ENCODE assay signal across 9 cellular contexts in the genomic region with DNA sequence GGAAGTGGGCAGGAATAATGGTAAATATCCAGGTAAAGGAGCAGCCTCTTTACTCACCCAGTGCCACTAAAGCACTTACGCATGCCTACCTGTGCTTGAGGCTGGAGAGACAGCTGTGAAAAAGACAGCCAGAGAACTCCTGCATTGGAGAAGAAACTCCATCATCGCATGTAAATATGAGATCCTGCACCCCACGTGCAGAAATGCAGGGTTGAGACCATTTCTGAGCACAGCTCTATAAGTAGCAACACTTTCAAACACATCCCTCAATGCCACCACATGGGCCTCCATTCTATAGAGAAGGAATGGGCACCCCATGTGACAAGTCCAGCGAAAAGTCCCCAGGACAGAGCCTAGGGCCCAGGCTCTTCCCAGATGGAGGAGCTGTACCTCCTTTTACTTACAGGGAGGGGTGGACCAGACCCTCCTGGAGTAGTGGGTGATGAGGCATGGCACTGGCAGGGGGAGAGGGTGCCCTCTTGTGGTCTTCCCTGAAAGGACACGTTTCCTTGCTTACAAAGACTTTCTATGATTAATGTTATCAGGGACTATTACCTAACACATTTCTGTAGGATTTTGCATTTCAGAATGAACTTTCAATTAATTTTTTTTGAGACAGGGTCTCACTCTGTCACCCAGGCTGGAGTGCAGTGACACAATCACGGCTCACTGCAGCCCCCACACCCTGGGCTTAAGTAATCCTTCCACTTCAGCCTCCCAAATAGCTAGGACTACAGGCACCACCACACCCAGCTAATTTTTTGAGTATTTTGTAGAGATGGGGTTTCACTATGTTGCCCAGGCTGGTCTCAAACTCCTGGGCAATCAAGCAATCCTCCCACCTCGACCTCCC. TPM values are rescaled to one million over a fixed set of nuclear protein-coding genes. Genes with fewer than 3 reads are reported as not detected.
DNase-seq lines count a peak whose midpoint lies in the region; ATAC-seq and TF ChIP-seq lines count a peak whose summit lies in the region.
"Had no signal": no experiment of that assay in that cellular context is flagged by ENCODE, and none has a peak within 500 bp of the region (broad histone marks: within the 10 kb centered on the region; RNA-seq: fewer than 3 reads in every experiment).

No MANE protein-coding gene starts in this region.

- TF ChIP-seq EP300 in gastroesophageal sphincter (IDR thresholded peaks at IDR 0.05) = no peak

- POLR2A ChIA-PET in RWPE1 (lab: Yijun Ruan, JAX; ENCODE audit: low non-redundant PET) = no interaction called here

- CTCF ChIA-PET in RWPE1 (lab: Yijun Ruan, JAX) = interaction anchor here (0.5 to 2.3 kb wide), 30 partner anchors 11 to 1087 kb away, joined by 3 to 22 read pairs (median 3); a partner anchor contains a TSS

- H3K4me1 ChIP-seq in gastroesophageal sphincter = peaks cover 0 to 60% (median 10%) of the 10 kb centered on the region in 3 donors

- ATAC-seq in gastroesophageal sphincter (peak; percentile 3), GM18502 (IDR thresholded peaks at IDR 0.05; ENCODE audit: poor library complexity, unreplicated experiment) (no peak)

- H3K36me3 ChIP-seq in gastroesophageal sphincter = peaks cover 0 to 14% of the 10 kb centered on the region in 2 donors

- TF ChIP-seq CTCF in HL-60 (IDR thresholded peaks at IDR 0.05; ENCODE audit: insufficient read depth, low read length) (peak; percentile 64), RWPE1 (conservative IDR thresholded peaks at IDR 0.05; ENCODE audit: low read depth) (peak; percentile 94), gastroesophageal sphincter (IDR thresholded peaks at IDR 0.05) (peak; percentile 54 to 83 (median 78))

- TF ChIP-seq POLR2A in gastroesophageal sphincter (IDR thresholded peaks at IDR 0.05) = peak; percentile 27 to 35

- H3K4me3 Mint-ChIP-seq in activated T-helper 2 cell treated with anti-CD3 and anti-CD28 coated beads, Interferon-gamma antibody, Interleukin-2, Interleukin-4, amounts not matched to agents 10 μg/mL and 5 μg/mL and 100 μg/mL, durations not matched to agents 14 hours and 24 hours and 36 hours (ENCODE audit: low read depth) = no peak overlapping the region

- no peaks in the 10 kb centered on the region for H3K36me3 Mint-ChIP-seq in activated T-helper 2 cell treated with anti-CD3 and anti-CD28 coated beads, Interferon-gamma antibody, Interleukin-2, Interleukin-4, amounts not matched to agents 10 μg/mL and 5 μg/mL and 100 μg/mL, durations not matched to agents 14 hours and 24 hours and 36 hours (ENCODE audit: low read depth)

- H3K4me1 Mint-ChIP-seq in activated T-helper 2 cell treated with anti-CD3 and anti-CD28 coated beads, Interferon-gamma antibody, Interleukin-2, Interleukin-4, amounts not matched to agents 10 μg/mL and 5 μg/mL and 100 μg/mL, durations not matched to agents 14 hours and 24 hours and 36 hours (ENCODE audit: low read depth) = peaks cover 23% of the 10 kb centered on the region

- 19 to 27% methylated on average over 5 of the region's 7 CpGs for WGBS in gastroesophageal sphincter (ENCODE audit: low coverage in 1 of 2), 2 donors

- H3K27me3 ChIP-seq in HL-60 (ENCODE audit: insufficient read depth, poor library complexity, severe bottlenecking) (no peaks in the 10 kb centered on the region), gastroesophageal sphincter (no peaks in the 10 kb centered on the region)

- peak; percentile 18 for DNase-seq in COLO668 (lab: John Stamatoyannopoulos, UW; ENCODE audit: unreplicated experiment)
- DNase-seq in HL-60 (ENCODE audit: low read depth in 1 of 2, low spot score in 1 of 2) = peak in 1 of 2 experiments; percentile 54
- peak; percentile 86 for DNase-seq in RWPE1 (ENCODE audit: low spot score)
- peak; percentile 21 for DNase-seq in activated T-helper 2 cell treated with anti-CD3 and anti-CD28 coated beads, Interferon-gamma antibody, Interleukin-2, Interleukin-4, amounts not matched to agents 10 μg/mL and 5 μg/mL and 100 μg/mL, durations not matched to agents 14 hours and 24 hours and 36 hours (ENCODE audit: low spot score)
- peak; percentile 46 for DNase-seq in renal cortical epithelial cell (ENCODE audit: low read depth)
- DNase-seq in occipital lobe (lab: John Stamatoyannopoulos, UW) = no peak

- no peaks in the 10 kb centered on the region for H3K9me3 Mint-ChIP-seq in activated T-helper 2 cell treated with anti-CD3 and anti-CD28 coated beads, Interferon-gamma antibody, Interleukin-2, Interleukin-4, amounts not matched to agents 10 μg/mL and 5 μg/mL and 100 μg/mL, durations not matched to agents 14 hours and 24 hours and 36 hours

- H3K27ac ChIP-seq in HL-60 (replicated peaks) (no peak overlapping the region), RWPE1 (peak overlapping the region; percentile 23), gastroesophageal sphincter (peak overlapping the region in 3 of 4 donors; percentile 93 to 95 (median 95))

- H3K4me3 ChIP-seq in HL-60 (replicated peaks; ENCODE audit: insufficient read depth, low read length) (no peak overlapping the region), gastroesophageal sphincter (no peak overlapping the region)
- H3K4me3 ChIP-seq: skin epidermis had no signal

- H3K27me3 Mint-ChIP-seq in activated T-helper 2 cell treated with anti-CD3 and anti-CD28 coated beads, Interferon-gamma antibody, Interleukin-2, Interleukin-4, amounts not matched to agents 10 μg/mL and 5 μg/mL and 100 μg/mL, durations not matched to agents 14 hours and 24 hours and 36 hours (ENCODE audit: low read depth) = no peaks in the 10 kb centered on the region

- H3K27ac Mint-ChIP-seq in activated T-helper 2 cell treated with anti-CD3 and anti-CD28 coated beads, Interferon-gamma antibody, Interleukin-2, Interleukin-4, amounts not matched to agents 10 μg/mL and 5 μg/mL and 100 μg/mL, durations not matched to agents 14 hours and 24 hours and 36 hours = no peak overlapping the region

- intact Hi-C loops in activated T-helper 2 cell treated with anti-CD3 and anti-CD28 coated beads, Interferon-gamma antibody, Interleukin-2, Interleukin-4, amounts not matched to agents 10 μg/mL and 5 μg/mL and 100 μg/mL, durations not matched to agents 14 hours and 24 hours and 36 hours (cut with micrococcal nuclease) = loop anchor here (2.0 to 5.0 kb wide), 2 partner anchors 52 to 117 kb away; no protein-coding TSS in a partner anchor

- peaks cover 0 to 5% (median 0%) of the 10 kb centered on the region in 3 donors for H3K9me3 ChIP-seq in gastroesophageal sphincter

RNA-seq across cellular contexts. Expression of a gene that starts 55.3 kb away (rescaled TPM):
- total RNA-seq in activated T-helper 2 cell treated with anti-CD3 and anti-CD28 coated beads, Interferon-gamma antibody, Interleukin-2, Interleukin-4, amounts not matched to agents 10 μg/mL and 5 μg/mL and 100 μg/mL, durations not matched to agents 14 hours and 24 hours and 36 hours = not detected in 2 replicates
- total RNA-seq in gastroesophageal sphincter (1 to 10 TPM; 2.3 to 7.2 (median 4.0) TPM), renal cortical epithelial cell (not detected in 2 replicates), occipital lobe (not detected)
